1 cellular context compared by ENCODE assay signal in the genomic region with DNA sequence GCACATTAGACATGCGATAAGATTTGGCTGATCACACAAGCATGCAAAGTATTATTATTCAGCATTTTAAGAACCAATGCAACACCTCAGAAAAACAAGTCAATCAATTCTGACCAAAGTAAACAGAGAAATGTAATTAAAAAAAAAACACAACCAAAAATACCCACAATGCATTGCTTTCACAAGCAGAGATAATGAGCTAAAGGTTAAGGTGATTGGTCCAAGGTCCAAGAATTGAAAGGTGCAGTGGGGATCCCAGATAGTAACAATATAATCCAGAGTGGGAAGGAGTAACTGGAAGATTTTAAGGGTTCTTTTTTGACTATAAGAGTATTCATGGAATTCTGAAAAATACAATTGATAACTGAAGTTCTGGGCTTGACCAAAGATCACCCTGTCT.
TF ChIP-seq lines count a peak whose summit lies in the region.

No MANE protein-coding gene starts in this region.

TF ChIP-seq in HepG2, 621 proteins besides CTCF, POLR2A, EP300 and RAD21:
- TF ChIP-seq ZNF143 (CRISPR knock-in tag; IDR thresholded peaks at IDR 0.05) (0 out of 2 replicates have a peak, but pooled peaks have one; percentile 27), HNF4A (CRISPR knock-in tag; IDR thresholded peaks at IDR 0.05) (peak; percentile 45; the same call in 1 of the 2 replicates)
- TF ChIP-seq, protein P1, sequence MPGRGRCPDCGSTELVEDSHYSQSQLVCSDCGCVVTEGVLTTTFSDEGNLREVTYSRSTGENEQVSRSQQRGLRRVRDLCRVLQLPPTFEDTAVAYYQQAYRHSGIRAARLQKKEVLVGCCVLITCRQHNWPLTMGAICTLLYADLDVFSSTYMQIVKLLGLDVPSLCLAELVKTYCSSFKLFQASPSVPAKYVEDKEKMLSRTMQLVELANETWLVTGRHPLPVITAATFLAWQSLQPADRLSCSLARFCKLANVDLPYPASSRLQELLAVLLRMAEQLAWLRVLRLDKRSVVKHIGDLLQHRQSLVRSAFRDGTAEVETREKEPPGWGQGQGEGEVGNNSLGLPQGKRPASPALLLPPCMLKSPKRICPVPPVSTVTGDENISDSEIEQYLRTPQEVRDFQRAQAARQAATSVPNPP (CRISPR knock-in tag; IDR thresholded peaks at IDR 0.05) = no peak
